Comparison of ENCODE assay signal across 8 cellular contexts in genomic region chr2:105336786-105337121, GRCh38. TPM values are rescaled to one million over a fixed set of nuclear protein-coding genes. Genes with fewer than 3 reads are reported as not detected.
A peak's percentile ranks its signal among the peaks of the same experiment; 100 is the strongest.
DNase-seq lines count a peak whose midpoint lies in the region; ATAC-seq and TF ChIP-seq lines count a peak whose summit lies in the region.

No MANE protein-coding gene starts in this region.

- H3K27me3 Mint-ChIP-seq in CD4-positive, CD25-positive, alpha-beta regulatory T cell, result no peaks in the 10 kb centered on the region
- H3K27me3 Mint-ChIP-seq in endothelial cell (ENCODE audit: unreplicated experiment), result peaks cover 7% of the 10 kb centered on the region

- H3K9ac ChIP-seq in PC-3 (ENCODE audit: low read length) (peak overlapping the region; percentile 99), neuronal stem cell (ENCODE audit: low read depth, low read length, poor library complexity) (no peak overlapping the region)

- H3K4me2 ChIP-seq in PC-3 (ENCODE audit: low read length) (peak overlapping the region; percentile 97), neuronal stem cell (ENCODE audit: insufficient read depth, low read length, poor library complexity, severe bottlenecking) (peak overlapping the region; percentile 76)

- POLR2A ChIA-PET in PC-3 (lab: Charles Lee; ENCODE audit: unreplicated experiment), result no interaction called here

- H2BK5ac ChIP-seq in neuronal stem cell (ENCODE audit: low read length), result no peak overlapping the region

- H3K27ac Mint-ChIP-seq in CD4-positive, CD25-positive, alpha-beta regulatory T cell, result peak overlapping the region; percentile 99 to 100 (median 100)
- H3K27ac Mint-ChIP-seq in endothelial cell (ENCODE audit: unreplicated experiment), result peak overlapping the region; percentile 100

- peaks cover 28% of the 10 kb centered on the region for H3K4me1 ChIP-seq in CD4-positive, CD25-positive, alpha-beta regulatory T cell (ENCODE audit: control insufficient read depth, insufficient read depth, low read length, poor library complexity, severe bottlenecking)
- H3K4me1 ChIP-seq in PC-3 (ENCODE audit: insufficient read depth, low read length), result peaks cover 18% of the 10 kb centered on the region
- peaks cover 3 to 14% of the 10 kb centered on the region in 2 donors for H3K4me1 ChIP-seq in neuronal stem cell (ENCODE audit: control insufficient read depth in 2 of 2, insufficient read depth in 1 of 2, low read depth in 1 of 2, low read length in 2 of 2)

- H3F3A ChIP-seq in PC-3 (ENCODE audit: low read length, unreplicated experiment), result no peaks in the 10 kb centered on the region

- H3K79me2 ChIP-seq in PC-3 (ENCODE audit: low read length), result peaks cover 58% of the 10 kb centered on the region

- no peaks in the 10 kb centered on the region for H3K9me2 ChIP-seq in PC-3 (replicated peaks; ENCODE audit: low read length)

- peaks cover 27 to 43% (median 38%) of the 10 kb centered on the region in 4 donors for H3K4me1 Mint-ChIP-seq in CD4-positive, CD25-positive, alpha-beta regulatory T cell
- peaks cover 19% of the 10 kb centered on the region for H3K4me1 Mint-ChIP-seq in endothelial cell (ENCODE audit: unreplicated experiment)

- CTCF ChIA-PET in PC-3 (lab: Charles Lee), result no interaction called here

- H3K18ac ChIP-seq in neuronal stem cell (ENCODE audit: low read length), result no peak overlapping the region

- H3K23ac ChIP-seq in neuronal stem cell (ENCODE audit: low read depth, low read length, poor library complexity), result no peak overlapping the region

- peaks cover 17% of the 10 kb centered on the region for H3K36me3 ChIP-seq in CD4-positive, CD25-positive, alpha-beta regulatory T cell (ENCODE audit: control insufficient read depth, insufficient read depth, low read length)
- H3K36me3 ChIP-seq in PC-3 (ENCODE audit: low read depth, low read length) (peaks cover 19% of the 10 kb centered on the region; the same call in 1 of the 2 replicates), neuronal stem cell (replicated peaks in 1 of 2; ENCODE audit: control insufficient read depth in 2 of 2, insufficient read depth in 2 of 2, low read length in 2 of 2) (peaks cover 8 to 36% of the 10 kb centered on the region in 2 donors)

- H4K20me1 ChIP-seq in PC-3 (ENCODE audit: low read length), result peaks cover 9% of the 10 kb centered on the region; the same call in 1 of the 2 replicates

- BruUV-seq in PC-3 (replicated peaks; lab: Mats Ljungman, UMichigan), result TSS peak; percentile 92

- H2BK15ac ChIP-seq in neuronal stem cell (ENCODE audit: low read length), result no peak overlapping the region

- peak overlapping the region; percentile 96 for H3K4me3 ChIP-seq in CD4-positive, CD25-positive, alpha-beta regulatory T cell (ENCODE audit: low read depth, low read length)
- H3K4me3 ChIP-seq in PC-3 (ENCODE audit: low read length) (peak overlapping the region; percentile 100), neuronal stem cell (ENCODE audit: low read length in 2 of 2) (peak overlapping the region; percentile 73 to 92)

- no CpG with 5 or more reads among the region's 7 CpGs for WGBS in neuronal stem cell (ENCODE audit: extremely low coverage in 2 of 2, insufficient read length in 2 of 2, insufficient replicate concordance in 1 of 2), 2 donors

- H2BK12ac ChIP-seq in neuronal stem cell (ENCODE audit: low read length), result no peak overlapping the region

- H3K4me3 Mint-ChIP-seq in CD4-positive, CD25-positive, alpha-beta regulatory T cell, result peak overlapping the region; percentile 98 to 100 (median 100)
- H3K4me3 Mint-ChIP-seq in endothelial cell (ENCODE audit: unreplicated experiment), result peak overlapping the region; percentile 100

- H2AFZ ChIP-seq in PC-3 (ENCODE audit: low read length) (peak overlapping the region; percentile 98), neuronal stem cell (ENCODE audit: low read length) (peak overlapping the region; percentile 100)

- H2AK5ac ChIP-seq in neuronal stem cell (ENCODE audit: low read depth, low read length), result no peak overlapping the region

- H3K14ac ChIP-seq in neuronal stem cell (ENCODE audit: low read length), result no peak overlapping the region

- no peak for DNase-seq in CD4-positive, CD25-positive, alpha-beta regulatory T cell
- DNase-seq in PC-3, result no peak
- no peak for DNase-seq in endothelial cell (ENCODE audit: low spot score)
- DNase-seq in neuronal stem cell (ENCODE audit: low spot score), result no peak
- no peak for DNase-seq in T1000 (lab: John Stamatoyannopoulos, UW)
- no peak for DNase-seq in stimulated activated CD4-positive, alpha-beta T cell treated with anti-CD3 and anti-CD28 coated beads, Interleukin-4, amount 100 ng/mL, for 1 hour
- DNase-seq in NCI-H1092 treated with DMSO at 0.1 percent for 48 hours (lab: John Stamatoyannopoulos, UW), result no peak

- H2BK120ac ChIP-seq in neuronal stem cell (ENCODE audit: low read depth, low read length), result no peak overlapping the region

- intact Hi-C loops in PC-3 (cut with micrococcal nuclease), result no loop called here

- H4K91ac ChIP-seq in neuronal stem cell (ENCODE audit: low read depth, low read length, poor library complexity), result no peak overlapping the region

- H4K8ac ChIP-seq in neuronal stem cell (ENCODE audit: low read depth, low read length), result no peak overlapping the region

- no peak for TF ChIP-seq CTCF in PC-3 (conservative IDR thresholded peaks at IDR 0.05; ENCODE audit: low read depth, low read length)
- no peak for TF ChIP-seq CTCF in endothelial cell (IDR thresholded peaks at IDR 0.05; ENCODE audit: unreplicated experiment)

- peak overlapping the region; percentile 96 for H3K27ac ChIP-seq in CD4-positive, CD25-positive, alpha-beta regulatory T cell (ENCODE audit: insufficient read depth, low read length, poor library complexity, severe bottlenecking)
- H3K27ac ChIP-seq in PC-3 (ENCODE audit: low read length), result peak overlapping the region; percentile 93
- no peak overlapping the region for H3K27ac ChIP-seq in neuronal stem cell (replicated peaks; ENCODE audit: low read length)

- H3K79me1 ChIP-seq in neuronal stem cell (ENCODE audit: low read depth, low read length), result peaks cover 2% of the 10 kb centered on the region

- H3K27me3 ChIP-seq in CD4-positive, CD25-positive, alpha-beta regulatory T cell (ENCODE audit: control insufficient read depth, insufficient read depth, low read length), result no peaks in the 10 kb centered on the region
- H3K27me3 ChIP-seq in PC-3 (ENCODE audit: low read length) (no peaks in the 10 kb centered on the region), neuronal stem cell (ENCODE audit: control insufficient read depth in 3 of 3, insufficient read depth in 3 of 3, low read depth in 1 of 3, low read length in 3 of 3) (no peaks in the 10 kb centered on the region)

- H3K9me3 ChIP-seq in CD4-positive, CD25-positive, alpha-beta regulatory T cell (ENCODE audit: control insufficient read depth in 2 of 2, low read length in 2 of 2), result no peaks in the 10 kb centered on the region
- H3K9me3 ChIP-seq in PC-3 (ENCODE audit: low read length) (no peaks in the 10 kb centered on the region), neuronal stem cell (replicated peaks in 1 of 2; ENCODE audit: control insufficient read depth in 2 of 2, insufficient read depth in 1 of 2, low read depth in 1 of 2, low read length in 2 of 2) (no peaks in the 10 kb centered on the region)

- no peaks in the 10 kb centered on the region for H3K9me3 Mint-ChIP-seq in CD4-positive, CD25-positive, alpha-beta regulatory T cell
- no peaks in the 10 kb centered on the region for H3K9me3 Mint-ChIP-seq in endothelial cell (ENCODE audit: unreplicated experiment)

- peaks cover 14% of the 10 kb centered on the region for H3K36me3 Mint-ChIP-seq in CD4-positive, CD25-positive, alpha-beta regulatory T cell
- H3K36me3 Mint-ChIP-seq in endothelial cell (ENCODE audit: low read depth, unreplicated experiment), result peaks cover 8% of the 10 kb centered on the region

- H3K4ac ChIP-seq in neuronal stem cell (ENCODE audit: low read length), result no peak overlapping the region

- no peak for ATAC-seq in CD4-positive, CD25-positive, alpha-beta regulatory T cell (ENCODE audit: low read depth in 2 of 2)
- no peak for ATAC-seq in PC-3
- ATAC-seq in HG03025 (IDR thresholded peaks at IDR 0.05; ENCODE audit: low FRiP score, unreplicated experiment), result no peak

RNA-seq across cellular contexts. Expression of gene C2orf49, which starts 0.6 kb away (rescaled TPM):
- 19.5 TPM for total RNA-seq in CD4-positive, CD25-positive, alpha-beta regulatory T cell
- 10 to 100 TPM; 11.0 to 13.4 (median 11.4) TPM for polyA plus RNA-seq in CD4-positive, CD25-positive, alpha-beta regulatory T cell
- total RNA-seq in PC-3 (2014; rRNA removed) (7.2 and 11.6 TPM in 2 replicates), endothelial cell (ENCODE audit: unreplicated experiment) (15.8 TPM)
- polyA plus RNA-seq in neuronal stem cell (2013, experiment 1 of 2), result 24.1 TPM
- polyA plus RNA-seq in neuronal stem cell (2013, experiment 2 of 2), result 24.0 TPM

RNA-seq across cellular contexts. Expression of gene TGFBRAP1, which starts 7.2 kb away (rescaled TPM):
- total RNA-seq in CD4-positive, CD25-positive, alpha-beta regulatory T cell, result 21.0 TPM
- polyA plus RNA-seq in CD4-positive, CD25-positive, alpha-beta regulatory T cell, result 10 to 100 TPM; 13.9 to 20.0 (median 16.5) TPM
- 26.5 and 27.3 TPM in 2 replicates for total RNA-seq in PC-3 (2014; rRNA removed)
- total RNA-seq in endothelial cell (ENCODE audit: unreplicated experiment), result 18.8 TPM
- 10.0 TPM for polyA plus RNA-seq in neuronal stem cell (2013, experiment 1 of 2)
- 9.5 TPM for polyA plus RNA-seq in neuronal stem cell (2013, experiment 2 of 2)
